29 cellular contexts compared by ENCODE assay signal in the genomic region with DNA sequence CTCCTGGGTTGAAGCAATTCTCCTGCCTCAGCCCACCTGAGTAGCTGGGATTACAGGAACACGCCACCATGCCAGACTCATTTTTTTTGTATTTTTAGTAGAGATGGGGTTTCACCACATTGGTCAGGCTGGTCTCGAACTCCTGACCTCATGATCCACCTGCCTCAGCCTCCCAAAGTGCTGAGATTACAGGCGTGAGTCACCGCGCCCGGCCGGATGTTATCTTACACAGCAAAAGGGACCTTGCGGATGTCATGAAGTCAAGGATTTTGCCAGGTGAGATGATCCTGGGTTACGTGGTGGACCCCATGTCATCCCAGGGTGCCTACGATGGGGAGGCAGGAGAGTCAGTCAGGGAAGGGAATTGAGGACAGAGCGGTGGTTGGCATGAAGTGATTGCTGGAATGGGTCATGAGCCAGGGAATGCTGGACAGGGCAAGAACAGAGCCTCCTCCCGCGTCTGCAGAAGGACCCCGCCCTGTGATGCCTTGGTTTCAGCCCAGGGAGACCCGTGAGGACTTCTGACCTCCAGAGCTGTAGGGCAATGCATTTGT.
"Had no signal": no experiment of that assay in that cellular context is flagged by ENCODE, and none has a peak within 500 bp of the region (broad histone marks: within the 10 kb centered on the region; RNA-seq: fewer than 3 reads in every experiment).

No MANE protein-coding gene starts in this region.

- H3K4me3 ChIP-seq: heart right ventricle, hepatocyte, left lung, lower lobe of right lung, ovary, skin epidermis, tibial nerve, upper lobe of left lung, vagina had no signal

- FAIRE-seq: keratinocyte had no signal

- H3K79me2 ChIP-seq: hepatocyte had no signal

- ATAC-seq: heart right ventricle; left cardiac atrium; left lung; lower lobe of right lung; natural killer cell treated with Interleukin-12 subunit alpha and Interleukin-12 subunit beta and Interleukin-15 and Interleukin-18, amount 100 ng/mL, for 72 hours; right cardiac atrium; sciatic nerve; stimulated activated naive B cell treated with anti-CD40 and anti-IgM and Interleukin-4, amounts not matched to agents 10 μg/mL and 1 μg/mL and 100 μg/mL, for 72 hours had no signal

- H3K27ac ChIP-seq: heart right ventricle, hepatocyte, left lung, lower lobe of right lung, ovary, skin epidermis, tibial nerve, upper lobe of left lung, vagina had no signal

- H2AFZ ChIP-seq: hepatocyte had no signal

- H3K9me3 ChIP-seq: heart right ventricle, left lung, lower lobe of right lung, ovary, tibial nerve, upper lobe of left lung, vagina had no signal

- H3K4me2 ChIP-seq: hepatocyte had no signal

- H3K36me3 Mint-ChIP-seq: mesothelial cell of epicardium; naive B cell; natural killer cell treated with Interleukin-12 subunit alpha and Interleukin-12 subunit beta and Interleukin-15 and Interleukin-18, amount 100 ng/mL, for 72 hours; stimulated activated naive B cell treated with anti-CD40 and anti-IgM and Interleukin-4, amounts not matched to agents 10 μg/mL and 1 μg/mL and 100 μg/mL, for 72 hours had no signal

- H3K36me3 ChIP-seq: heart right ventricle, left lung, lower lobe of right lung, ovary, tibial nerve, upper lobe of left lung, vagina had no signal

- H3K27me3 ChIP-seq: hepatocyte, ovary, upper lobe of left lung, vagina had no signal

- DNase-seq: heart right ventricle; kidney glomerular epithelial cell; left cardiac atrium; left lung; lower lobe of right lung; mammary epithelial cell; mesenchymal stem cell; naive B cell; ovary; retina; right cardiac atrium; stimulated activated CD4-positive, alpha-beta T cell treated with anti-CD3 and anti-CD28 coated beads, Interleukin-12 subunit alpha, Interleukin-12 subunit beta, amount 100 ng/mL, for 4 hours; stimulated activated CD4-positive, alpha-beta T cell treated with anti-CD3 and anti-CD28 coated beads, Interleukin-15, amount 100 ng/mL, for 24 hours; stimulated activated CD4-positive, alpha-beta T cell treated with anti-CD3 and anti-CD28 coated beads, Interleukin-2, amount 100 ng/mL, for 24 hours; stimulated activated CD4-positive, alpha-beta T cell treated with anti-CD3 and anti-CD28 coated beads, Interleukin-4, amount 100 ng/mL, for 1 hour; stimulated activated naive B cell treated with anti-CD40 and anti-IgM and Interleukin-4, amounts not matched to agents 10 μg/mL and 1 μg/mL and 100 μg/mL, for 72 hours; substantia nigra; upper lobe of left lung had no signal

- H3K27ac Mint-ChIP-seq: mesothelial cell of epicardium; natural killer cell treated with Interleukin-12 subunit alpha and Interleukin-12 subunit beta and Interleukin-15 and Interleukin-18, amount 100 ng/mL, for 72 hours; progenitor cell of endocrine pancreas; stimulated activated naive B cell treated with anti-CD40 and anti-IgM and Interleukin-4, amounts not matched to agents 10 μg/mL and 1 μg/mL and 100 μg/mL, for 72 hours; stimulated activated naive CD8-positive, alpha-beta T cell treated with anti-CD3 and anti-CD28 coated beads, Interleukin-15, Interleukin-2, amounts not matched to agents 100 ng/mL and 50 ng/mL, for 24 hours had no signal

- H3K4me1 Mint-ChIP-seq: mesothelial cell of epicardium; naive B cell; neural crest cell; stimulated activated naive B cell treated with anti-CD40 and anti-IgM and Interleukin-4, amounts not matched to agents 10 μg/mL and 1 μg/mL and 100 μg/mL, for 72 hours had no signal

- H3K4me1 ChIP-seq: heart right ventricle, left lung, lower lobe of right lung, tibial nerve, upper lobe of left lung, vagina had no signal

- H3K4me3 Mint-ChIP-seq: mesothelial cell of epicardium; naive B cell; natural killer cell treated with Interleukin-12 subunit alpha and Interleukin-12 subunit beta and Interleukin-15 and Interleukin-18, amount 100 ng/mL, for 72 hours; neural crest cell; stimulated activated naive B cell treated with anti-CD40 and anti-IgM and Interleukin-4, amounts not matched to agents 10 μg/mL and 1 μg/mL and 100 μg/mL, for 72 hours; stimulated activated naive CD8-positive, alpha-beta T cell treated with anti-CD3 and anti-CD28 coated beads, Interleukin-15, Interleukin-2, amounts not matched to agents 100 ng/mL and 50 ng/mL, for 24 hours had no signal

- H3K9me3 Mint-ChIP-seq: mesothelial cell of epicardium; natural killer cell treated with Interleukin-12 subunit alpha and Interleukin-12 subunit beta and Interleukin-15 and Interleukin-18, amount 100 ng/mL, for 72 hours; neural crest cell; stimulated activated naive B cell treated with anti-CD40 and anti-IgM and Interleukin-4, amounts not matched to agents 10 μg/mL and 1 μg/mL and 100 μg/mL, for 72 hours; stimulated activated naive CD8-positive, alpha-beta T cell treated with anti-CD3 and anti-CD28 coated beads, Interleukin-15, Interleukin-2, amounts not matched to agents 100 ng/mL and 50 ng/mL, for 24 hours had no signal
